Comparison of ENCODE assay signal across 12 cellular contexts in the genomic region with DNA sequence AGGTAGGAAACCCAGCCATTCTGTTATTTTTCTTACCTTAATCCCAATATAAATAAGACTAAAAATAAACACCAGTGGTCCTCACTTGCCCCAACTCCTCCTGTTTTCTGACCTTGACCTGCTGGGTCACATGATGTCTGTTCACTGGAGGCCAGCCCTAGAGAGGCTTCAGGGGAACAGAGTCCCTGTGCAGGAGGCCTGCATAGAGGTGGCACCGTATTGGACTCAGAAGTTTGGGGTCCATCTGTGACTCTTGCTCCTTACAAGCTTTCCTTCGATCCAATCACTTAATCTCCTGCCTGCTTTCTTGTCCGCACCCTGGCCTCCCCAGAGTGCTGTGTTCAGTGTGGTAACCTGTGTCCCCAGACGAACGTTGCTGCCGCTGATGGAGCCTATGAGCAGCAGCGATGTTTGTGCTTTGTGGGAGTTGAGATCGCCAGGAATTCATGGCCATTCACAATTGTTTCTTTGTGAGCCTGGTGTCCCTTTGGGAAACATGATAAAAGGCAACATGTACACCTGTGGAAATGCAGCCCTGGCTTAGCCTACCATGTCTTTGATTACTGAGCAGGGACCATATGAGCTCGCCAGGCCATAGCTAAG. TPM values are rescaled to one million over a fixed set of nuclear protein-coding genes. Genes with fewer than 3 reads are reported as not detected.
DNase-seq lines count a peak whose midpoint lies in the region; ATAC-seq and TF ChIP-seq lines count a peak whose summit lies in the region.
"Had no signal": no experiment of that assay in that cellular context is flagged by ENCODE, and none has a peak within 500 bp of the region (broad histone marks: within the 10 kb centered on the region; RNA-seq: fewer than 3 reads in every experiment).

No MANE protein-coding gene starts in this region.

- no peak overlapping the region for H3K4me2 ChIP-seq in SK-N-SH
- H3K4me2 ChIP-seq in osteoblast (ENCODE audit: insufficient read depth, low read length): no peak overlapping the region

- H3K79me2 ChIP-seq in SK-N-SH (ENCODE audit: insufficient read depth) (peaks cover 67% of the 10 kb centered on the region), osteoblast (ENCODE audit: insufficient read depth, low read length) (peaks cover 68% of the 10 kb centered on the region)

- 95% methylated on average over 9 of the region's 9 CpGs for WGBS in SK-N-SH (ENCODE audit: low lambda C conversion rate)

- H3F3A ChIP-seq in SK-N-SH (replicated peaks; ENCODE audit: insufficient read depth): peaks cover 6% of the 10 kb centered on the region

- H3K4me1 ChIP-seq in SK-N-SH (ENCODE audit: control insufficient read depth in 1 of 2, insufficient read depth in 2 of 2, low read depth in 1 of 2, low read length in 1 of 2) (peaks cover 0 to 5% of the 10 kb centered on the region in 2 experiments; a peak in 3 of 4 replicates), osteoblast (ENCODE audit: insufficient read depth, low read length) (peaks cover 15% of the 10 kb centered on the region)

- no peak for DNase-seq in activated CD4-positive, alpha-beta T cell treated with anti-CD3 and anti-CD28 coated beads, Interleukin-2, amount 10 ng/mL, durations not matched to agents 7 days and 5 days
- no peak for DNase-seq in activated CD4-positive, alpha-beta T cell treated with anti-CD3 and anti-CD28 coated beads for 4 hours
- no peak for DNase-seq in activated T-helper 1 cell treated with anti-CD3 and anti-CD28 coated beads, Interleukin-12 subunit alpha, Interleukin-12 subunit beta, Interleukin-2, Interleukin-4 antibody, amounts not matched to agents 30 ng/mL and 10 ng/mL and 1 ng/mL, durations not matched to agents 14 hours and 24 hours and 36 hours (ENCODE audit: low spot score)
- no peak for DNase-seq in stimulated activated naive B cell treated with anti-CD40 and anti-IgM and Interleukin-4, amounts not matched to agents 10 μg/mL and 1 μg/mL and 100 μg/mL, for 72 hours
- DNase-seq in SK-N-SH (no peak), osteoblast (ENCODE audit: insufficient read length, low spot score, missing footprints) (no peak), glutamatergic neuron (no peak)
- DNase-seq: KG1, NCI-H345 had no signal

- H3K36me3 Mint-ChIP-seq in activated CD4-positive, alpha-beta T cell treated with anti-CD3 and anti-CD28 coated beads, Interleukin-2, amount 10 ng/mL, durations not matched to agents 7 days and 5 days (ENCODE audit: low read depth): peaks cover 2% of the 10 kb centered on the region
- H3K36me3 Mint-ChIP-seq in activated T-helper 1 cell treated with anti-CD3 and anti-CD28 coated beads, Interleukin-12 subunit alpha, Interleukin-12 subunit beta, Interleukin-2, Interleukin-4 antibody, amounts not matched to agents 30 ng/mL and 10 ng/mL and 1 ng/mL, durations not matched to agents 14 hours and 24 hours and 36 hours (ENCODE audit: low read depth): peaks cover 5% of the 10 kb centered on the region
- H3K36me3 Mint-ChIP-seq in stimulated activated naive B cell treated with anti-CD40 and anti-IgM and Interleukin-4, amounts not matched to agents 10 μg/mL and 1 μg/mL and 100 μg/mL, for 72 hours: peaks cover 3 to 8% of the 10 kb centered on the region in 2 donors
- no peaks in the 10 kb centered on the region for H3K36me3 Mint-ChIP-seq in glutamatergic neuron (ENCODE audit: unreplicated experiment)

- intact Hi-C loops in activated T-helper 1 cell treated with anti-CD3 and anti-CD28 coated beads, Interleukin-12 subunit alpha, Interleukin-12 subunit beta, Interleukin-2, Interleukin-4 antibody, amounts not matched to agents 30 ng/mL and 10 ng/mL and 1 ng/mL, durations not matched to agents 14 hours and 24 hours and 36 hours (cut with micrococcal nuclease): loop anchor here (10.0 kb wide), 2 partner anchors 143 to 547 kb away; no protein-coding TSS in a partner anchor

- H3K27me3 ChIP-seq in SK-N-SH (ENCODE audit: insufficient read depth) (no peaks in the 10 kb centered on the region), osteoblast (ENCODE audit: insufficient read depth, low read length) (no peaks in the 10 kb centered on the region)

- no peaks in the 10 kb centered on the region for H3K9me3 ChIP-seq in SK-N-SH
- no peaks in the 10 kb centered on the region for H3K9me3 ChIP-seq in osteoblast (ENCODE audit: low read depth, low read length)

- TF ChIP-seq CTCF in SK-N-SH (IDR thresholded peaks at IDR 0.05) (no peak), osteoblast (IDR thresholded peaks at IDR 0.05; ENCODE audit: extremely low read depth, low read depth, low read length) (no peak), glutamatergic neuron (IDR thresholded peaks at IDR 0.05; ENCODE audit: partially characterized antibody, unreplicated experiment) (no peak)

- H3K4me3 ChIP-seq in SK-N-SH (ENCODE audit: low read depth in 2 of 2, low read length in 1 of 2): no peak overlapping the region
- H3K4me3 ChIP-seq in osteoblast (ENCODE audit: insufficient read depth, low read length): no peak overlapping the region

- H3K4me1 Mint-ChIP-seq in activated CD4-positive, alpha-beta T cell treated with anti-CD3 and anti-CD28 coated beads, Interleukin-2, amount 10 ng/mL, durations not matched to agents 7 days and 5 days: peaks cover 56% of the 10 kb centered on the region
- peaks cover 36% of the 10 kb centered on the region for H3K4me1 Mint-ChIP-seq in activated T-helper 1 cell treated with anti-CD3 and anti-CD28 coated beads, Interleukin-12 subunit alpha, Interleukin-12 subunit beta, Interleukin-2, Interleukin-4 antibody, amounts not matched to agents 30 ng/mL and 10 ng/mL and 1 ng/mL, durations not matched to agents 14 hours and 24 hours and 36 hours (ENCODE audit: low read depth)
- H3K4me1 Mint-ChIP-seq in stimulated activated naive B cell treated with anti-CD40 and anti-IgM and Interleukin-4, amounts not matched to agents 10 μg/mL and 1 μg/mL and 100 μg/mL, for 72 hours: peaks cover 39 to 71% of the 10 kb centered on the region in 2 donors
- peaks cover 4% of the 10 kb centered on the region for H3K4me1 Mint-ChIP-seq in glutamatergic neuron (ENCODE audit: low read depth, unreplicated experiment)

- no peaks in the 10 kb centered on the region for H3K9me3 Mint-ChIP-seq in activated CD4-positive, alpha-beta T cell treated with anti-CD3 and anti-CD28 coated beads, Interleukin-2, amount 10 ng/mL, durations not matched to agents 7 days and 5 days
- no peaks in the 10 kb centered on the region for H3K9me3 Mint-ChIP-seq in activated T-helper 1 cell treated with anti-CD3 and anti-CD28 coated beads, Interleukin-12 subunit alpha, Interleukin-12 subunit beta, Interleukin-2, Interleukin-4 antibody, amounts not matched to agents 30 ng/mL and 10 ng/mL and 1 ng/mL, durations not matched to agents 14 hours and 24 hours and 36 hours
- no peaks in the 10 kb centered on the region for H3K9me3 Mint-ChIP-seq in stimulated activated naive B cell treated with anti-CD40 and anti-IgM and Interleukin-4, amounts not matched to agents 10 μg/mL and 1 μg/mL and 100 μg/mL, for 72 hours
- H3K9me3 Mint-ChIP-seq in glutamatergic neuron (ENCODE audit: unreplicated experiment): no peaks in the 10 kb centered on the region

- H4K20me1 ChIP-seq in SK-N-SH (ENCODE audit: insufficient read depth): no peaks in the 10 kb centered on the region
- H4K20me1 ChIP-seq in osteoblast (ENCODE audit: insufficient read depth, low read length): peaks cover 3% of the 10 kb centered on the region

- no peaks in the 10 kb centered on the region for H3K9me2 ChIP-seq in SK-N-SH

- TF ChIP-seq RAD21 in SK-N-SH (IDR thresholded peaks at IDR 0.05; ENCODE audit: low read length): no peak

- H3K27ac ChIP-seq in SK-N-SH (ENCODE audit: low read depth in 2 of 2, low read length in 1 of 2): no peak overlapping the region
- H3K27ac ChIP-seq in osteoblast (ENCODE audit: low read depth, low read length): no peak overlapping the region
- H3K27ac ChIP-seq: epithelial cell of prostate had no signal

- H3K27me3 Mint-ChIP-seq in activated CD4-positive, alpha-beta T cell treated with anti-CD3 and anti-CD28 coated beads, Interleukin-2, amount 10 ng/mL, durations not matched to agents 7 days and 5 days: no peaks in the 10 kb centered on the region
- H3K27me3 Mint-ChIP-seq in activated T-helper 1 cell treated with anti-CD3 and anti-CD28 coated beads, Interleukin-12 subunit alpha, Interleukin-12 subunit beta, Interleukin-2, Interleukin-4 antibody, amounts not matched to agents 30 ng/mL and 10 ng/mL and 1 ng/mL, durations not matched to agents 14 hours and 24 hours and 36 hours (ENCODE audit: insufficient read depth): no peaks in the 10 kb centered on the region
- no peaks in the 10 kb centered on the region for H3K27me3 Mint-ChIP-seq in stimulated activated naive B cell treated with anti-CD40 and anti-IgM and Interleukin-4, amounts not matched to agents 10 μg/mL and 1 μg/mL and 100 μg/mL, for 72 hours
- no peaks in the 10 kb centered on the region for H3K27me3 Mint-ChIP-seq in glutamatergic neuron (ENCODE audit: unreplicated experiment)

- H3K27ac Mint-ChIP-seq in activated CD4-positive, alpha-beta T cell treated with anti-CD3 and anti-CD28 coated beads, Interleukin-2, amount 10 ng/mL, durations not matched to agents 7 days and 5 days: peak overlapping the region; percentile 95
- peak overlapping the region; percentile 84 for H3K27ac Mint-ChIP-seq in activated T-helper 1 cell treated with anti-CD3 and anti-CD28 coated beads, Interleukin-12 subunit alpha, Interleukin-12 subunit beta, Interleukin-2, Interleukin-4 antibody, amounts not matched to agents 30 ng/mL and 10 ng/mL and 1 ng/mL, durations not matched to agents 14 hours and 24 hours and 36 hours
- peak overlapping the region; percentile 95 for H3K27ac Mint-ChIP-seq in stimulated activated naive B cell treated with anti-CD40 and anti-IgM and Interleukin-4, amounts not matched to agents 10 μg/mL and 1 μg/mL and 100 μg/mL, for 72 hours
- H3K27ac Mint-ChIP-seq in glutamatergic neuron (ENCODE audit: unreplicated experiment): no peak overlapping the region

- peak; percentile 6 for ATAC-seq in HG02938 (IDR thresholded peaks at IDR 0.05; ENCODE audit: unreplicated experiment)
- peak; percentile 9 to 14 for ATAC-seq in stimulated activated naive B cell treated with anti-CD40 and anti-IgM and Interleukin-4, amounts not matched to agents 10 μg/mL and 1 μg/mL and 100 μg/mL, for 72 hours (replicated peaks)

- TF ChIP-seq EP300 in SK-N-SH (IDR thresholded peaks at IDR 0.05; ENCODE audit: borderline replicate concordance in 1 of 2, low read depth in 1 of 2, low read length in 1 of 2): no peak

- H3K36me3 ChIP-seq in SK-N-SH (replicated peaks in 1 of 2; ENCODE audit: control insufficient read depth in 1 of 2, insufficient read depth in 2 of 2, low read length in 1 of 2) (peaks cover 0 to 8% of the 10 kb centered on the region in 2 experiments), osteoblast (ENCODE audit: insufficient read depth, low read length) (no peaks in the 10 kb centered on the region)

- peak overlapping the region; percentile 38 for H3K4me3 Mint-ChIP-seq in activated CD4-positive, alpha-beta T cell treated with anti-CD3 and anti-CD28 coated beads, Interleukin-2, amount 10 ng/mL, durations not matched to agents 7 days and 5 days
- H3K4me3 Mint-ChIP-seq in activated T-helper 1 cell treated with anti-CD3 and anti-CD28 coated beads, Interleukin-12 subunit alpha, Interleukin-12 subunit beta, Interleukin-2, Interleukin-4 antibody, amounts not matched to agents 30 ng/mL and 10 ng/mL and 1 ng/mL, durations not matched to agents 14 hours and 24 hours and 36 hours: no peak overlapping the region
- H3K4me3 Mint-ChIP-seq in stimulated activated naive B cell treated with anti-CD40 and anti-IgM and Interleukin-4, amounts not matched to agents 10 μg/mL and 1 μg/mL and 100 μg/mL, for 72 hours: peak overlapping the region; percentile 14 to 65
- H3K4me3 Mint-ChIP-seq in glutamatergic neuron (ENCODE audit: unreplicated experiment): no peak overlapping the region

- H2AFZ ChIP-seq in SK-N-SH (ENCODE audit: low read depth) (no peak overlapping the region), osteoblast (ENCODE audit: low read length) (no peak overlapping the region)

- CTCF ChIA-PET in activated CD4-positive, alpha-beta T cell treated with anti-CD3 and anti-CD28 coated beads, Interleukin-2, amount 10 ng/mL, durations not matched to agents 7 days and 5 days (lab: Charles Lee): interaction anchor here (0.5 to 1.9 kb wide), 3 partner anchors 10 to 1298 kb away, joined by 3 to 7 read pairs (median 5); no protein-coding TSS in a partner anchor
- CTCF ChIA-PET in SK-N-SH (lab: Yijun Ruan, JAX): interaction anchor here (1.1 to 2.3 kb wide), 2 partner anchors 10 to 61 kb away, joined by 4 to 20 read pairs; no protein-coding TSS in a partner anchor

- POLR2A ChIA-PET in activated CD4-positive, alpha-beta T cell treated with anti-CD3 and anti-CD28 coated beads, Interleukin-2, amount 10 ng/mL, durations not matched to agents 7 days and 5 days (lab: Charles Lee): interaction anchor here (1.0 kb wide), 1 partner anchor 14 kb away, joined by 4 read pairs; no protein-coding TSS in a partner anchor
- POLR2A ChIA-PET in SK-N-SH (lab: Yijun Ruan, JAX): no interaction called here

- no peak overlapping the region for H3K9ac ChIP-seq in SK-N-SH

RNA-seq across cellular contexts. Expression of a gene that starts 4.7 kb away (rescaled TPM):
- total RNA-seq in activated CD4-positive, alpha-beta T cell treated with anti-CD3 and anti-CD28 coated beads, Interleukin-2, amount 10 ng/mL, durations not matched to agents 7 days and 5 days: under 1 TPM; 0.15 to 0.25 TPM
- total RNA-seq in activated T-helper 1 cell treated with anti-CD3 and anti-CD28 coated beads, Interleukin-12 subunit alpha, Interleukin-12 subunit beta, Interleukin-2, Interleukin-4 antibody, amounts not matched to agents 30 ng/mL and 10 ng/mL and 1 ng/mL, durations not matched to agents 14 hours and 24 hours and 36 hours: not detected in 2 replicates
- polyA plus RNA-seq in SK-N-SH (2012; rRNA removed): not detected in 2 replicates
- not detected in 2 replicates for polyA plus RNA-seq in SK-N-SH (2012; cell fraction: cytosol; rRNA removed)
- not detected in 2 replicates for polyA plus RNA-seq in SK-N-SH (2012; cell fraction: nucleus; rRNA removed)
- total RNA-seq in osteoblast: under 0.01 and 0.36 TPM in 2 replicates
- not detected for total RNA-seq in glutamatergic neuron (ENCODE audit: unreplicated experiment)
- total RNA-seq: G401 had no signal

RNA-seq across cellular contexts. Expression of a gene that starts 16.1 kb away (rescaled TPM):
- total RNA-seq in activated CD4-positive, alpha-beta T cell treated with anti-CD3 and anti-CD28 coated beads, Interleukin-2, amount 10 ng/mL, durations not matched to agents 7 days and 5 days: under 1 TPM in 1 of 2 experiments, not detected in 1; 0.17 TPM
- 0.10 TPM in 1 of 2 replicates, not detected in the other for total RNA-seq in activated T-helper 1 cell treated with anti-CD3 and anti-CD28 coated beads, Interleukin-12 subunit alpha, Interleukin-12 subunit beta, Interleukin-2, Interleukin-4 antibody, amounts not matched to agents 30 ng/mL and 10 ng/mL and 1 ng/mL, durations not matched to agents 14 hours and 24 hours and 36 hours
- polyA plus RNA-seq in SK-N-SH (2012; rRNA removed): 0.02 TPM in 2 replicates
- polyA plus RNA-seq in SK-N-SH (2012; cell fraction: cytosol; rRNA removed): 0.01 and 0.04 TPM in 2 replicates
- polyA plus RNA-seq in SK-N-SH (2012; cell fraction: nucleus; rRNA removed): 0.10 and 0.29 TPM in 2 replicates
- total RNA-seq in osteoblast: under 0.01 TPM in 2 replicates
- total RNA-seq in glutamatergic neuron (ENCODE audit: unreplicated experiment): not detected

RNA-seq across cellular contexts. Expression of a gene that starts 48.3 kb away (rescaled TPM):
- 10 to 100 TPM; 82.1 to 87.1 TPM for total RNA-seq in activated CD4-positive, alpha-beta T cell treated with anti-CD3 and anti-CD28 coated beads, Interleukin-2, amount 10 ng/mL, durations not matched to agents 7 days and 5 days
- total RNA-seq in activated T-helper 1 cell treated with anti-CD3 and anti-CD28 coated beads, Interleukin-12 subunit alpha, Interleukin-12 subunit beta, Interleukin-2, Interleukin-4 antibody, amounts not matched to agents 30 ng/mL and 10 ng/mL and 1 ng/mL, durations not matched to agents 14 hours and 24 hours and 36 hours: 58.8 and 64.9 TPM in 2 replicates
- polyA plus RNA-seq in SK-N-SH (2012; rRNA removed): 70.7 and 82.9 TPM in 2 replicates
- polyA plus RNA-seq in SK-N-SH (2012; cell fraction: cytosol; rRNA removed): 108 and 115 TPM in 2 replicates
- 28.0 and 48.3 TPM in 2 replicates for polyA plus RNA-seq in SK-N-SH (2012; cell fraction: nucleus; rRNA removed)
- total RNA-seq in osteoblast (170 and 210 TPM in 2 replicates), glutamatergic neuron (ENCODE audit: unreplicated experiment) (108 TPM)

Comparison
In these comparisons a context has a peak if more than half of its experiments do, and no peak if none do; other contexts are left out.
1. H3K4me3 Mint-ChIP-seq: peak in activated CD4-positive, alpha-beta T cell treated with anti-CD3 and anti-CD28 coated beads, Interleukin-2, amount 10 ng/mL, durations not matched to agents 7 days and 5 days (single experiment) and stimulated activated naive B cell treated with anti-CD40 and anti-IgM and Interleukin-4, amounts not matched to agents 10 μg/mL and 1 μg/mL and 100 μg/mL, for 72 hours (2 of 2); none in activated T-helper 1 cell treated with anti-CD3 and anti-CD28 coated beads, Interleukin-12 subunit alpha, Interleukin-12 subunit beta, Interleukin-2, Interleukin-4 antibody, amounts not matched to agents 30 ng/mL and 10 ng/mL and 1 ng/mL, durations not matched to agents 14 hours and 24 hours and 36 hours (single experiment) and glutamatergic neuron (single experiment).